In the genomic region with DNA sequence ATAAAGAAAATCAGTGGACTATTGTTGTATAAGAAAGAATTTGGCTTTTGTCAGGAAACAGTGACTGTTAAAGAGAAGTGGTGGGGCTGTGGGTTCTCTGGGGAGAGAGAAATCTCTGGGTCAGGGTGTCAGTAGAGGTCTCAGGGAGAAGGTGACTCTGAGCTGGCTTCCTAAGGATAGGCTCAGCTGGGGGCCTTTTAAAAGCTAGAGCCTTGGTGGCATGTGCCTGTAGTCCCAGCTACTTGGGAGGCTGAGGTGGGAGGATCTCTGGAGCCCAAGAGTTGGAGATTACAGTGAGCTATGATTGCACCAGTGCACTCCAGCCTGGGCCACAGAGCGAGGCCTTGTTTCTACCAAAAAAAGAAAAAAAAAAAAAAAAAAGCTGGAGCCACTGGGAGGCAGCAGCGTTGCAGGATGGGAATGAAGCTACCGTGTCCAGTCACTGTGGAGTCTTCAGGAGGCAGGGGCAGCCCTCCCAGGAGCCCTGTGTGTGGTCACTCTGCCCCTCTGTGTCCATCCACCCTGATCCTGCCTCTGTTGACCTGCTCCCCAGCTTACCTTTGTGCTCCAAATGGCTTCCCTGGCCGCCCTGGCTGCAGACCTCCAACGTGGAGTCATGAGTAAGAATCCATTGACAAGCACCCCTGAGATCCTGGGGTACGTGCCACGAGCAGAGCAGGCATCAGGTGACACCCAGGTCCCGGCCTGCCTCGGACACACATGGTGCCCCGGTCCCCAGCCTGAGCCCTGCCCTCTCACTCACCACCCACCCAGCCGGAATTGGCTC, we compare ENCODE assay signal across 9 cellular contexts. TPM values are rescaled to one million over a fixed set of nuclear protein-coding genes. Genes with fewer than 3 reads are reported as not detected.
DNase-seq lines count a peak whose midpoint lies in the region; ATAC-seq and TF ChIP-seq lines count a peak whose summit lies in the region.
"Had no signal": no experiment of that assay in that cellular context is flagged by ENCODE, and none has a peak within 500 bp of the region (broad histone marks: within the 10 kb centered on the region; RNA-seq: fewer than 3 reads in every experiment).

No MANE protein-coding gene starts in this region.

- H3K27me3 ChIP-seq in OCI-LY3 (ENCODE audit: low read depth, low read length): no peaks in the 10 kb centered on the region
- H3K27me3 ChIP-seq: pancreas had no signal

- no peaks in the 10 kb centered on the region for H3K9me3 Mint-ChIP-seq in osteocyte (ENCODE audit: unreplicated experiment)

- DNase-seq in Daoy (ENCODE audit: low read depth): peak; percentile 41
- DNase-seq in epithelial cell of esophagus (ENCODE audit: low read depth): no peak
- DNase-seq in osteocyte (ENCODE audit: extremely low spot score, unreplicated experiment): no peak
- DNase-seq in NCI-H2107 treated with DMSO at 0.1 percent for 48 hours (lab: John Stamatoyannopoulos, UW; ENCODE audit: unreplicated experiment): no peak
- no peak for DNase-seq in left colon
- no peak for DNase-seq in activated naive CD4-positive, alpha-beta T cell treated with Interleukin-2 at 50 U/mL for 16 hours

- ATAC-seq in left colon (no peak), GM19324 (IDR thresholded peaks at IDR 0.05; ENCODE audit: low FRiP score, unreplicated experiment) (no peak)

- no peaks in the 10 kb centered on the region for H3K36me3 ChIP-seq in OCI-LY3 (replicated peaks; ENCODE audit: low read depth, low read length)

- no peaks in the 10 kb centered on the region for H3K9me3 ChIP-seq in OCI-LY3 (ENCODE audit: insufficient read depth, low read length)
- H3K9me3 ChIP-seq: pancreas had no signal

- no peak overlapping the region for H3K4me2 ChIP-seq in OCI-LY3 (ENCODE audit: low read length)

- peaks cover 14% of the 10 kb centered on the region for H3K4me1 Mint-ChIP-seq in osteocyte (ENCODE audit: unreplicated experiment)

- H3K27me3 Mint-ChIP-seq in osteocyte (ENCODE audit: unreplicated experiment): no peaks in the 10 kb centered on the region

- no peak overlapping the region for H3K4me3 ChIP-seq in OCI-LY3 (ENCODE audit: low read length)
- no peak overlapping the region for H3K4me3 ChIP-seq in epithelial cell of esophagus (ENCODE audit: low read length)
- H3K4me3 ChIP-seq: pancreas had no signal

- TF ChIP-seq CTCF in OCI-LY3 (IDR thresholded peaks at IDR 0.05; ENCODE audit: low read depth, low read length) (peak; percentile 17; the same call in 1 of the 2 replicates), epithelial cell of esophagus (IDR thresholded peaks at IDR 0.05; ENCODE audit: insufficient read depth, low read depth, low read length, missing control alignments) (peak; percentile 19), osteocyte (IDR thresholded peaks at IDR 0.05) (peak; percentile 11)

- peaks cover 6% of the 10 kb centered on the region for H3K4me1 ChIP-seq in OCI-LY3 (ENCODE audit: low read length)

- H3K4me3 Mint-ChIP-seq in osteocyte (ENCODE audit: unreplicated experiment): no peak overlapping the region

- intact Hi-C loops in left colon (cut with DNase I, micrococcal nuclease): no loop called here

- H2AFZ ChIP-seq in OCI-LY3 (ENCODE audit: low read depth, low read length): no peak overlapping the region

- H3K27ac Mint-ChIP-seq in osteocyte (ENCODE audit: unreplicated experiment): peak overlapping the region; percentile 87

- H3K79me2 ChIP-seq in OCI-LY3 (ENCODE audit: low read length): no peaks in the 10 kb centered on the region; the same call in 1 of the 2 replicates

- no peak overlapping the region for H3K27ac ChIP-seq in OCI-LY3 (ENCODE audit: low read length)
- H3K27ac ChIP-seq: pancreas had no signal

- no peaks in the 10 kb centered on the region for H3K36me3 Mint-ChIP-seq in osteocyte (ENCODE audit: unreplicated experiment)

- H4K20me1 ChIP-seq in OCI-LY3 (ENCODE audit: insufficient read depth, low read length): no peaks in the 10 kb centered on the region

- H3K9ac ChIP-seq in OCI-LY3 (ENCODE audit: low read length): no peak overlapping the region

RNA-seq across cellular contexts. Expression of a gene that starts 5.4 kb away (rescaled TPM):
- total RNA-seq in Daoy (2014; rRNA removed; shearing (Covaris generic)): 224 and 296 TPM in 2 replicates
- 354 and 363 TPM in 2 replicates for total RNA-seq in osteocyte
- total RNA-seq in left colon: 100 to 1,000 TPM; 215 to 286 TPM

RNA-seq across cellular contexts. Expression of a gene that starts 31.1 kb away (rescaled TPM):
- 6.0 and 7.4 TPM in 2 replicates for total RNA-seq in Daoy (2014; rRNA removed; shearing (Covaris generic))
- 19.0 and 22.6 TPM in 2 replicates for total RNA-seq in osteocyte
- 10 to 100 TPM in 1 of 2 donors, 1 to 10 TPM in 1; 9.8 to 13.7 TPM for total RNA-seq in left colon

RNA-seq across cellular contexts. Expression of a gene that starts 50.0 kb away (rescaled TPM):
- total RNA-seq in Daoy (2014; rRNA removed; shearing (Covaris generic)): 0.24 and 0.57 TPM in 2 replicates
- total RNA-seq in osteocyte (0.52 and 0.56 TPM in 2 replicates), left colon (10 to 100 TPM in 1 of 2 donors, 1 to 10 TPM in 1; 7.7 to 26.6 TPM)
